Comparison of ENCODE assay signal across 11 cellular contexts in genomic region chr11:12418019-12418611, GRCh38. TPM values are rescaled to one million over a fixed set of nuclear protein-coding genes. Genes with fewer than 3 reads are reported as not detected.
DNase-seq lines count a peak whose midpoint lies in the region; ATAC-seq, FAIRE-seq and TF ChIP-seq lines count a peak whose summit lies in the region.
"Had no signal": no experiment of that assay in that cellular context is flagged by ENCODE, and none has a peak within 500 bp of the region (broad histone marks: within the 10 kb centered on the region; RNA-seq: fewer than 3 reads in every experiment).

No MANE protein-coding gene starts in this region.

- ATAC-seq in stimulated activated effector memory CD8-positive, alpha-beta T cell treated with anti-CD3 and anti-CD28 coated beads, Interleukin-12 subunit alpha, Interleukin-12 subunit beta, amount 100 ng/mL, for 72 hours, result no peak
- ATAC-seq: activated CD8-positive, alpha-beta T cell treated with anti-CD3 and anti-CD28 coated beads, Interleukin-2, amount 10 ng/mL, durations not matched to agents 7 days and 5 days had no signal

- TF ChIP-seq CTCF in choroid plexus epithelial cell (conservative IDR thresholded peaks at IDR 0.05; ENCODE audit: low read depth, low read length), result no peak

- no peak overlapping the region for H3K27ac Mint-ChIP-seq in stimulated activated effector memory CD8-positive, alpha-beta T cell treated with anti-CD3 and anti-CD28 coated beads, Interleukin-12 subunit alpha, Interleukin-12 subunit beta, amount 100 ng/mL, for 72 hours
- H3K27ac Mint-ChIP-seq: activated CD8-positive, alpha-beta T cell treated with anti-CD3 and anti-CD28 coated beads, Interleukin-2, amount 10 ng/mL, durations not matched to agents 7 days and 5 days; activated naive CD8-positive, alpha-beta T cell had no signal

- no peaks in the 10 kb centered on the region for H3K36me3 Mint-ChIP-seq in stimulated activated effector memory CD8-positive, alpha-beta T cell treated with anti-CD3 and anti-CD28 coated beads, Interleukin-12 subunit alpha, Interleukin-12 subunit beta, amount 100 ng/mL, for 72 hours
- H3K36me3 Mint-ChIP-seq: activated naive CD8-positive, alpha-beta T cell had no signal

- FAIRE-seq in urothelium cell line (lab: Jason Lieb, UNC), result no peak

- H3K4me3 ChIP-seq in HUES6 (ENCODE audit: low read depth, low read length) (no peak overlapping the region), choroid plexus epithelial cell (ENCODE audit: low read depth, low read length) (no peak overlapping the region), mucosa of rectum (ENCODE audit: low read length in 2 of 2) (no peak overlapping the region)

- H3K9ac ChIP-seq in HUES6 (ENCODE audit: low read length), result peak overlapping the region; percentile 2
- no peak overlapping the region for H3K9ac ChIP-seq in mucosa of rectum (ENCODE audit: low read depth in 1 of 2, low read length in 2 of 2)

- H3K9me3 ChIP-seq in HUES6 (ENCODE audit: control insufficient read depth, insufficient read depth, low read depth, low read length), result no peaks in the 10 kb centered on the region
- no peaks in the 10 kb centered on the region for H3K9me3 ChIP-seq in mucosa of rectum (ENCODE audit: control insufficient read depth in 2 of 2, low read length in 2 of 2)

- H3K4me3 Mint-ChIP-seq in stimulated activated effector memory CD8-positive, alpha-beta T cell treated with anti-CD3 and anti-CD28 coated beads, Interleukin-12 subunit alpha, Interleukin-12 subunit beta, amount 100 ng/mL, for 72 hours, result no peak overlapping the region
- H3K4me3 Mint-ChIP-seq: activated CD8-positive, alpha-beta T cell treated with anti-CD3 and anti-CD28 coated beads, Interleukin-2, amount 10 ng/mL, durations not matched to agents 7 days and 5 days; activated naive CD8-positive, alpha-beta T cell had no signal

- H3K4me1 ChIP-seq in HUES6 (ENCODE audit: control insufficient read depth, insufficient read depth, low read length) (peaks cover 6% of the 10 kb centered on the region; the same call in 1 of the 2 replicates), mucosa of rectum (ENCODE audit: control insufficient read depth in 2 of 2, insufficient read depth in 2 of 2, low read length in 2 of 2) (peaks cover 0 to under 1% of the 10 kb centered on the region in 2 donors)

- peak; percentile 58 for DNase-seq in choroid plexus epithelial cell (ENCODE audit: low read depth)
- peak; percentile 69 for DNase-seq in urothelium cell line (ENCODE audit: low spot score)
- no peak for DNase-seq in COLO829 (ENCODE audit: low spot score)
- DNase-seq in stimulated activated effector memory CD8-positive, alpha-beta T cell treated with anti-CD3 and anti-CD28 coated beads, Interleukin-12 subunit alpha, Interleukin-12 subunit beta, amount 100 ng/mL, for 72 hours (ENCODE audit: low spot score in 2 of 2), result no peak
- no peak for DNase-seq in mesenteric fat pad (ENCODE audit: low spot score)
- DNase-seq: activated CD8-positive, alpha-beta T cell treated with anti-CD3 and anti-CD28 coated beads, Interleukin-2, amount 10 ng/mL, durations not matched to agents 7 days and 5 days; NCI-H1436 had no signal

- no peaks in the 10 kb centered on the region for H3K36me3 ChIP-seq in HUES6 (ENCODE audit: control insufficient read depth, insufficient read depth, low read length)
- no peaks in the 10 kb centered on the region for H3K36me3 ChIP-seq in mucosa of rectum (ENCODE audit: control insufficient read depth in 2 of 2, insufficient read depth in 2 of 2, low read length in 2 of 2)

- H3K27ac ChIP-seq in HUES6 (ENCODE audit: low read depth, low read length) (peak overlapping the region; percentile 81; the same call in 1 of the 2 replicates), mucosa of rectum (ENCODE audit: low read depth in 2 of 2, low read length in 2 of 2) (peak overlapping the region; percentile 32 to 46)
- H3K27ac ChIP-seq: HL-60 had no signal

- H3K9me3 Mint-ChIP-seq in stimulated activated effector memory CD8-positive, alpha-beta T cell treated with anti-CD3 and anti-CD28 coated beads, Interleukin-12 subunit alpha, Interleukin-12 subunit beta, amount 100 ng/mL, for 72 hours, result no peaks in the 10 kb centered on the region

- no peaks in the 10 kb centered on the region for H3K4me1 Mint-ChIP-seq in stimulated activated effector memory CD8-positive, alpha-beta T cell treated with anti-CD3 and anti-CD28 coated beads, Interleukin-12 subunit alpha, Interleukin-12 subunit beta, amount 100 ng/mL, for 72 hours

- H3K27me3 ChIP-seq in HUES6 (ENCODE audit: control insufficient read depth, insufficient read depth, low read length) (no peaks in the 10 kb centered on the region), mucosa of rectum (ENCODE audit: control insufficient read depth in 2 of 2, insufficient read depth in 2 of 2, low read length in 2 of 2) (no peaks in the 10 kb centered on the region)

RNA-seq across cellular contexts. Expression of gene PARVA, which starts 40.7 kb away (rescaled TPM):
- total RNA-seq in mesenteric fat pad, result 223 TPM
- total RNA-seq: activated CD8-positive, alpha-beta T cell treated with anti-CD3 and anti-CD28 coated beads, Interleukin-2, amount 10 ng/mL, durations not matched to agents 7 days and 5 days had no signal

Comparison
In these comparisons a context has a peak if more than half of its experiments do, and no peak if none do; other contexts are left out.
1. DNase-seq: peak in choroid plexus epithelial cell (single experiment) and urothelium cell line (single experiment); none in COLO829 (single experiment), stimulated activated effector memory CD8-positive, alpha-beta T cell treated with anti-CD3 and anti-CD28 coated beads, Interleukin-12 subunit alpha, Interleukin-12 subunit beta, amount 100 ng/mL, for 72 hours (0 of 2) and mesenteric fat pad (single experiment).